26 cellular contexts compared by ENCODE assay signal in the genomic region with DNA sequence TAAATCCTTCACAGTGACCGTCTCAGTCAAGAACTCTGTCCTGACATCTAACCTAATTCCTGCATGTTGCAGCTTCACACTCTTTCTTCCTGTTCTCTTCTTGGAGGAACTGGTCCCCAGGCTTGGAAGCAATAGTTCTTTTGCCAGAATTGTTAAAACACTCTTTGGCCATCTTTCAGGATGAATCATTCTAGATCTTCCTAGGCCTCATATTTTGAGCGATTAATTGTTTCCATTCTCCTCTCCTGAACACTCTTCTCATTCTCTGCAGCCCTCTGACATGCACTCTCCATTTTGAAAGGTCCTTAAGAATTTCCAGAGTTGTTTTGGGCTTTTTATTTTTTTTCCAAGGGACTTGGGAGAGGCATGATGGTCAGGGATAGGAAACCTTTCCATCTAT.
DNase-seq lines count a peak whose midpoint lies in the region; ATAC-seq and TF ChIP-seq lines count a peak whose summit lies in the region.
"Had no signal": no experiment of that assay in that cellular context is flagged by ENCODE, and none has a peak within 500 bp of the region (broad histone marks: within the 10 kb centered on the region; RNA-seq: fewer than 3 reads in every experiment).

No MANE protein-coding gene starts in this region.

- intact Hi-C loops in breast epithelium (cut with DNase I; ENCODE audit: low total_unique reads), result no loop called here

- H3K36me3 ChIP-seq in breast epithelium, result no peaks in the 10 kb centered on the region
- H3K36me3 ChIP-seq: adrenal gland, tibial nerve had no signal

- peak; percentile 84 for DNase-seq in AG10803 (ENCODE audit: low read depth)
- DNase-seq in HCEC 1CT, result peak; percentile 42
- DNase-seq in dedifferentiated amniotic fluid mesenchymal stem cell (ENCODE audit: extremely low spot score), result peak; percentile 17
- DNase-seq in myocyte (ENCODE audit: low read depth), result peak; percentile 32
- no peak for DNase-seq in occipital lobe (lab: John Stamatoyannopoulos, UW)
- DNase-seq in breast epithelium (ENCODE audit: low spot score in 2 of 2), result no peak
- DNase-seq: activated naive CD4-positive, alpha-beta T cell treated with Interleukin-2 at 50 U/mL for 16 hours; adrenal gland; C1 segment of cervical spinal cord; Caco-2; effector CD4-positive, alpha-beta T cell; GF-D8; naive B cell; NCI-H1105; NCI-H2029; NCI-H526; psoas muscle; SHP77 treated with DMSO at 0.1 percent for 48 hours; stimulated activated naive CD8-positive, alpha-beta T cell treated with anti-CD3 and anti-CD28 coated beads, Interleukin-15, amount 100 ng/mL, for 72 hours; SW 1271 had no signal

- TF ChIP-seq CTCF in AG10803 (conservative IDR thresholded peaks at IDR 0.05; ENCODE audit: low read length), result no peak
- TF ChIP-seq CTCF in breast epithelium (IDR thresholded peaks at IDR 0.05), result no peak

- ATAC-seq in GM18867 (IDR thresholded peaks at IDR 0.05; ENCODE audit: unreplicated experiment) (no peak), GM21529 (IDR thresholded peaks at IDR 0.05; ENCODE audit: unreplicated experiment) (no peak)
- ATAC-seq: Panc1; psoas muscle; stimulated activated naive CD8-positive, alpha-beta T cell treated with anti-CD3 and anti-CD28 coated beads, Interleukin-15, amount 100 ng/mL, for 72 hours; WTC11 had no signal

- no peak for TF ChIP-seq POLR2A in breast epithelium (IDR thresholded peaks at IDR 0.05)

- H3K9me3 ChIP-seq in breast epithelium, result no peaks in the 10 kb centered on the region
- H3K9me3 ChIP-seq: adrenal gland, psoas muscle, tibial nerve had no signal

- H3K27me3 ChIP-seq in breast epithelium, result no peaks in the 10 kb centered on the region
- H3K27me3 ChIP-seq: adrenal gland, tibial nerve had no signal

- H3K4me1 ChIP-seq in breast epithelium, result no peaks in the 10 kb centered on the region
- H3K4me1 ChIP-seq: adrenal gland, Caco-2, psoas muscle, tibial nerve had no signal

- peak overlapping the region in 1 of 2 donors; percentile 66 for H3K27ac ChIP-seq in breast epithelium
- H3K27ac ChIP-seq: adrenal gland, epithelial cell of prostate, psoas muscle had no signal

- H3K4me3 ChIP-seq in AG10803 (ENCODE audit: low read length) (no peak overlapping the region), breast epithelium (no peak overlapping the region)
- H3K4me3 ChIP-seq: adrenal gland, psoas muscle, tibial nerve had no signal

Comparison
In these comparisons a context has a peak if more than half of its experiments do, and no peak if none do; other contexts are left out.
1. DNase-seq: peak in AG10803 (single experiment), HCEC 1CT (single experiment), dedifferentiated amniotic fluid mesenchymal stem cell (single experiment) and myocyte (single experiment); none in occipital lobe (single experiment) and breast epithelium (0 of 2).